In genomic region chr14:73531971-73532370, GRCh38 we compare ENCODE assay signal across 4 cellular contexts. TPM values are rescaled to one million over a fixed set of nuclear protein-coding genes. Genes with fewer than 3 reads are reported as not detected.
"Had no signal": no experiment of that assay in that cellular context is flagged by ENCODE, and none has a peak within 500 bp of the region (broad histone marks: within the 10 kb centered on the region; RNA-seq: fewer than 3 reads in every experiment).

No MANE protein-coding gene starts in this region.

RNA-seq across cellular contexts. Expression of gene HEATR4, which starts 26.8 kb away (rescaled TPM):
- total RNA-seq: dermis microvascular lymphatic vessel endothelial cell; natural killer cell treated with Interleukin-12 subunit alpha and Interleukin-12 subunit beta and Interleukin-15 and Interleukin-18, amount 100 ng/mL, for 72 hours; neural crest cell; smooth muscle cell had no signal
